ENCODE assay signal across 12 cellular contexts in genomic region chr10:75223507-75223906, GRCh38. TPM values are rescaled to one million over a fixed set of nuclear protein-coding genes. Genes with fewer than 3 reads are reported as not detected.
A peak's percentile ranks its signal among the peaks of the same experiment; 100 is the strongest.
DNase-seq lines count a peak whose midpoint lies in the region; ATAC-seq and TF ChIP-seq lines count a peak whose summit lies in the region.
"Had no signal": no experiment of that assay in that cellular context is flagged by ENCODE, and none has a peak within 500 bp of the region (broad histone marks: within the 10 kb centered on the region; RNA-seq: fewer than 3 reads in every experiment).

No MANE protein-coding gene starts in this region.

- H3K4me3 ChIP-seq in esophagus muscularis mucosa = no peak overlapping the region
- H3K4me3 ChIP-seq: GM12878 had no signal

- no peak for TF ChIP-seq CTCF in CD4-positive, alpha-beta T cell (IDR thresholded peaks at IDR 0.05)
- no peak for TF ChIP-seq CTCF in esophagus muscularis mucosa (IDR thresholded peaks at IDR 0.05)
- TF ChIP-seq CTCF in progenitor cell of endocrine pancreas (IDR thresholded peaks at IDR 0.05; ENCODE audit: unreplicated experiment) = no peak

- ATAC-seq in CD4-positive, alpha-beta T cell (ENCODE audit: poor library complexity) = no peak
- ATAC-seq: GM12878 had no signal

- no peaks in the 10 kb centered on the region for H3K27me3 Mint-ChIP-seq in CD4-positive, alpha-beta T cell
- H3K27me3 Mint-ChIP-seq in IgD-negative memory B cell (no peaks in the 10 kb centered on the region), progenitor cell of endocrine pancreas (no peaks in the 10 kb centered on the region)
- H3K27me3 Mint-ChIP-seq: activated CD4-positive, alpha-beta memory T cell treated with anti-CD3 and anti-CD28 coated beads for 36 hours had no signal

- peaks cover 58% of the 10 kb centered on the region for H3K4me1 Mint-ChIP-seq in CD4-positive, alpha-beta T cell (ENCODE audit: low read depth)
- H3K4me1 Mint-ChIP-seq in IgD-negative memory B cell = peaks cover 23 to 32% (median 31%) of the 10 kb centered on the region in 3 donors
- H3K4me1 Mint-ChIP-seq in progenitor cell of endocrine pancreas (ENCODE audit: low read depth) = peaks cover 51% of the 10 kb centered on the region

- no peaks in the 10 kb centered on the region for H3K9me3 Mint-ChIP-seq in CD4-positive, alpha-beta T cell
- H3K9me3 Mint-ChIP-seq in IgD-negative memory B cell = no peaks in the 10 kb centered on the region
- no peaks in the 10 kb centered on the region for H3K9me3 Mint-ChIP-seq in progenitor cell of endocrine pancreas (ENCODE audit: low read depth)
- H3K9me3 Mint-ChIP-seq: activated CD4-positive, alpha-beta memory T cell treated with anti-CD3 and anti-CD28 coated beads for 36 hours had no signal

- H3K27ac ChIP-seq in CD4-positive, alpha-beta T cell (ENCODE audit: low read depth, low read length) = no peak overlapping the region
- H3K27ac ChIP-seq in esophagus muscularis mucosa (replicated peaks in 1 of 4) = peak overlapping the region; percentile 85 to 90 (median 86)

- TF ChIP-seq POLR2A in esophagus muscularis mucosa (IDR thresholded peaks at IDR 0.05; ENCODE audit: low read depth) = no peak

- no peaks in the 10 kb centered on the region for H3K9me3 ChIP-seq in CD4-positive, alpha-beta T cell (ENCODE audit: control insufficient read depth, low read length)
- H3K9me3 ChIP-seq in esophagus muscularis mucosa = no peaks in the 10 kb centered on the region

- POLR2A ChIA-PET in CD4-positive, alpha-beta T cell (lab: Charles Lee) = interaction anchor here (7.1 kb wide), 1 partner anchor 13 kb away, joined by 56 read pairs; the partner anchor contains the start of gene VDAC2

- H3K27ac Mint-ChIP-seq in CD4-positive, alpha-beta T cell = peak overlapping the region; percentile 53
- H3K27ac Mint-ChIP-seq in IgD-negative memory B cell (peak overlapping the region in 2 of 3 donors; percentile 21 to 67), progenitor cell of endocrine pancreas (peak overlapping the region; percentile 98)

- peaks cover 89% of the 10 kb centered on the region for H3K36me3 Mint-ChIP-seq in CD4-positive, alpha-beta T cell (ENCODE audit: low read depth)
- H3K36me3 Mint-ChIP-seq in IgD-negative memory B cell = peaks cover 2% of the 10 kb centered on the region
- H3K36me3 Mint-ChIP-seq in progenitor cell of endocrine pancreas (ENCODE audit: insufficient read depth) = peaks cover 33% of the 10 kb centered on the region

- DNase-seq in CD4-positive, alpha-beta T cell = no peak
- DNase-seq in esophagus muscularis mucosa (ENCODE audit: extremely low spot score) (no peak), progenitor cell of endocrine pancreas (ENCODE audit: low spot score, unreplicated experiment) (no peak), NCI-H748 (lab: John Stamatoyannopoulos, UW; ENCODE audit: unreplicated experiment) (no peak), activated gamma-delta T cell (lab: John Stamatoyannopoulos, UW) (no peak), NCI-H774 (lab: John Stamatoyannopoulos, UW) (no peak), NCI-H446 (lab: John Stamatoyannopoulos, UW) (no peak)
- DNase-seq: activated CD4-positive, alpha-beta memory T cell treated with anti-CD3 and anti-CD28 coated beads for 36 hours; midbrain; stimulated activated CD4-positive, alpha-beta T cell treated with anti-CD3 and anti-CD28 coated beads, Interleukin-12 subunit alpha, Interleukin-12 subunit beta, amount 100 ng/mL, for 4 hours had no signal

- peaks cover 70 to 84% (median 74%) of the 10 kb centered on the region in 4 donors for H3K4me1 ChIP-seq in esophagus muscularis mucosa

- H3K4me3 Mint-ChIP-seq in CD4-positive, alpha-beta T cell = no peak overlapping the region
- H3K4me3 Mint-ChIP-seq in IgD-negative memory B cell = no peak overlapping the region
- H3K4me3 Mint-ChIP-seq in progenitor cell of endocrine pancreas (ENCODE audit: low read depth) = no peak overlapping the region
- H3K4me3 Mint-ChIP-seq: activated CD4-positive, alpha-beta memory T cell treated with anti-CD3 and anti-CD28 coated beads for 36 hours had no signal

- TF ChIP-seq EP300 in esophagus muscularis mucosa (IDR thresholded peaks at IDR 0.05) = no peak

- CTCF ChIA-PET in CD4-positive, alpha-beta T cell (lab: Charles Lee) = interaction anchor here (1.4 to 3.6 kb wide), 2 partner anchors 12 to 36 kb away, joined by 4 to 16 read pairs; partner anchors contain the start of gene COMTD1

- no peaks in the 10 kb centered on the region for H3K27me3 ChIP-seq in CD4-positive, alpha-beta T cell (ENCODE audit: control insufficient read depth, insufficient read depth, low read length)
- no peaks in the 10 kb centered on the region for H3K27me3 ChIP-seq in esophagus muscularis mucosa

- WGBS in esophagus muscularis mucosa = 46% methylated on average over 2 of the region's 2 CpGs

- intact Hi-C loops in CD4-positive, alpha-beta T cell (cut with DNase I, micrococcal nuclease) = no loop called here
- intact Hi-C loops in esophagus muscularis mucosa (cut with DNase I) = no loop called here

- peaks cover 38 to 75% (median 62%) of the 10 kb centered on the region in 4 donors for H3K36me3 ChIP-seq in esophagus muscularis mucosa

RNA-seq across cellular contexts. Expression of gene COMTD1, which starts 12.2 kb away (rescaled TPM):
- 10 to 100 TPM in 1 of 2 experiments, 1 to 10 TPM in 1; 9.5 to 10.5 TPM for total RNA-seq in CD4-positive, alpha-beta T cell
- 8.5 TPM for polyA plus RNA-seq in IgD-negative memory B cell
- total RNA-seq in esophagus muscularis mucosa = 10 to 100 TPM; 23.7 to 44.5 (median 28.1) TPM
- total RNA-seq in progenitor cell of endocrine pancreas = 18.4 and 19.9 TPM in 2 replicates

RNA-seq across cellular contexts. Expression of gene VDAC2, which starts 12.9 kb away (rescaled TPM):
- 100 to 1,000 TPM; 141 to 147 TPM for total RNA-seq in CD4-positive, alpha-beta T cell
- polyA plus RNA-seq in IgD-negative memory B cell = 134 TPM
- total RNA-seq in esophagus muscularis mucosa = 100 to 1,000 TPM; 194 to 260 (median 234) TPM
- total RNA-seq in progenitor cell of endocrine pancreas = 142 and 154 TPM in 2 replicates

Comparison
In these comparisons a context has a peak if more than half of its experiments do, and no peak if none do; other contexts are left out.
1. H3K27ac Mint-ChIP-seq: peak in every context shown above with its lines; median percentile 98 in progenitor cell of endocrine pancreas; 53 in CD4-positive, alpha-beta T cell; 44 in IgD-negative memory B cell.